8 cellular contexts compared by ENCODE assay signal in the genomic region with DNA sequence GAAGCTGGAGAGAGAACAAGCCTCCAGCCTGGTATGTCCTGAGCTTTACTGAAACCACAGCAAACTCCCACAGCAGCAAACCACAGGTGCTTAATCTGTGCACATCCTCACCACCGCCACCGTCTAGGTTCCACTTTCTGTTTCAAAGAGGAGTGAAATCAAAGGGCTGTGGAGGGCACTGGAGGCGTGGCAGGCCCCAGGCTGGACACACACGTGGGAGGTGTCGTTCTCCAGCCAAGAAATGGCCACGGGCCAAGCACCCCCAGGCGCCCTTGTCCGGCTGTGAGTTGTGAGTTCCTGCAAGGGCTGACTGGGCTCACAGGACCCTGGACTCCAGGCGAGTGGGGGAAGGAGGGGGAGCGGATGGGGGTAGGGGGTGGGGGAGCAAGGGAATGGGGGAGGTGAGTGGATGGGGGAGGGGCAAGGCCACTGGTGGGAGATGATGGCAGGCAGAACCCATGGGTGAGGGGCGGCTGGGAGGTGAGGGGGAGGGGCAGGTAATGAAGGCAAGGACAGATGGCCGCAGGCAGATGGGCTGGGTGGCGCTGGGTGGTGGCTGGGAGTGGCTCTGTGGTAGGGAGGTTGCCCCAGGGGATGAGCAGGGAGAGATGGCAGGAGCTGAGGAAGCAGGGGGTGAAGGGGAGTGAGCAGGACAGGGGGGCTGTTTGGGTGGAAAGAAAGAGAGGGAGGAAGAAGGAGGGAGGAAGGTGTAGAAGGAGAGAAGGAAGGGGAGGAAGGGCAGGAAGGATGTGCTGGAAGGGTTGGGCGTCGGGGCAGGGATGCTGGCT.
DNase-seq lines count a peak whose midpoint lies in the region; ATAC-seq and TF ChIP-seq lines count a peak whose summit lies in the region.

No MANE protein-coding gene starts in this region.

- peak; percentile 62 for ATAC-seq in GM18505 (IDR thresholded peaks at IDR 0.05; ENCODE audit: unreplicated experiment)
- ATAC-seq in GM21786 (IDR thresholded peaks at IDR 0.05; ENCODE audit: unreplicated experiment), result peak; percentile 79

- CTCF ChIA-PET in activated CD4-positive, alpha-beta memory T cell treated with anti-CD3 and anti-CD28 coated beads, Interleukin-2, amount 10 ng/mL, durations not matched to agents 7 days and 5 days (lab: Charles Lee), result interaction anchor here (0.6 to 1.0 kb wide), 4 partner anchors 9 to 27 kb away, joined by 3 to 4 read pairs (median 4); no protein-coding TSS in a partner anchor

- no peak for TF ChIP-seq POLR2A in GM18505 (IDR thresholded peaks at IDR 0.05; ENCODE audit: borderline replicate concordance, extremely low read depth, insufficient read depth, insufficient read length)

- H3K27ac Mint-ChIP-seq in activated CD4-positive, alpha-beta memory T cell treated with anti-CD3 and anti-CD28 coated beads, Interleukin-2, amount 10 ng/mL, durations not matched to agents 7 days and 5 days, result peak overlapping the region; percentile 40
- H3K27ac Mint-ChIP-seq in glutamatergic neuron (ENCODE audit: unreplicated experiment), result peak overlapping the region; percentile 92

- DNase-seq in activated CD4-positive, alpha-beta memory T cell treated with anti-CD3 and anti-CD28 coated beads, Interleukin-2, amount 10 ng/mL, durations not matched to agents 7 days and 5 days, result peak; percentile 82
- DNase-seq in glutamatergic neuron (peak; percentile 72), NCI-H1930 (lab: John Stamatoyannopoulos, UW) (no peak), SW 1271 (lab: John Stamatoyannopoulos, UW) (no peak)
- DNase-seq in stimulated activated CD4-positive, alpha-beta T cell treated with anti-CD3 and anti-CD28 coated beads, Interleukin-2, amount 100 ng/mL, for 24 hours, result peak; percentile 47 to 58

- H3K36me3 Mint-ChIP-seq in activated CD4-positive, alpha-beta memory T cell treated with anti-CD3 and anti-CD28 coated beads, Interleukin-2, amount 10 ng/mL, durations not matched to agents 7 days and 5 days (ENCODE audit: low read depth), result peaks cover 41% of the 10 kb centered on the region
- H3K36me3 Mint-ChIP-seq in glutamatergic neuron (ENCODE audit: unreplicated experiment), result no peaks in the 10 kb centered on the region

- POLR2A ChIA-PET in activated CD4-positive, alpha-beta memory T cell treated with anti-CD3 and anti-CD28 coated beads, Interleukin-2, amount 10 ng/mL, durations not matched to agents 7 days and 5 days (lab: Charles Lee), result interaction anchor here (0.9 to 1.3 kb wide), 3 partner anchors 10 to 27 kb away, joined by 4 to 11 read pairs (median 6); no protein-coding TSS in a partner anchor

- TF ChIP-seq CTCF in glutamatergic neuron (IDR thresholded peaks at IDR 0.05; ENCODE audit: partially characterized antibody, unreplicated experiment), result no peak

- no peak; the same call in 1 of the 2 replicates for TF ChIP-seq RAD21 in Ishikawa (IDR thresholded peaks at IDR 0.05; ENCODE audit: low read depth)

- H3K4me1 Mint-ChIP-seq in activated CD4-positive, alpha-beta memory T cell treated with anti-CD3 and anti-CD28 coated beads, Interleukin-2, amount 10 ng/mL, durations not matched to agents 7 days and 5 days, result peaks cover 40% of the 10 kb centered on the region
- peaks cover 29% of the 10 kb centered on the region for H3K4me1 Mint-ChIP-seq in glutamatergic neuron (ENCODE audit: low read depth, unreplicated experiment)

- no peaks in the 10 kb centered on the region for H3K27me3 Mint-ChIP-seq in activated CD4-positive, alpha-beta memory T cell treated with anti-CD3 and anti-CD28 coated beads, Interleukin-2, amount 10 ng/mL, durations not matched to agents 7 days and 5 days
- H3K27me3 Mint-ChIP-seq in glutamatergic neuron (ENCODE audit: unreplicated experiment), result peaks cover 27% of the 10 kb centered on the region

- H3K9me3 Mint-ChIP-seq in activated CD4-positive, alpha-beta memory T cell treated with anti-CD3 and anti-CD28 coated beads, Interleukin-2, amount 10 ng/mL, durations not matched to agents 7 days and 5 days, result no peaks in the 10 kb centered on the region
- H3K9me3 Mint-ChIP-seq in glutamatergic neuron (ENCODE audit: unreplicated experiment), result peaks cover 26% of the 10 kb centered on the region

- peak overlapping the region; percentile 46 for H3K4me3 Mint-ChIP-seq in activated CD4-positive, alpha-beta memory T cell treated with anti-CD3 and anti-CD28 coated beads, Interleukin-2, amount 10 ng/mL, durations not matched to agents 7 days and 5 days
- H3K4me3 Mint-ChIP-seq in glutamatergic neuron (ENCODE audit: unreplicated experiment), result peak overlapping the region; percentile 49

- TF ChIP-seq EP300 in Ishikawa (IDR thresholded peaks at IDR 0.05; ENCODE audit: borderline replicate concordance), result peak; percentile 57; the same call in 1 of the 2 replicates

TF ChIP-seq in Ishikawa, 13 proteins besides CTCF, POLR2A, EP300 and RAD21:
- TF ChIP-seq, protein P1, sequence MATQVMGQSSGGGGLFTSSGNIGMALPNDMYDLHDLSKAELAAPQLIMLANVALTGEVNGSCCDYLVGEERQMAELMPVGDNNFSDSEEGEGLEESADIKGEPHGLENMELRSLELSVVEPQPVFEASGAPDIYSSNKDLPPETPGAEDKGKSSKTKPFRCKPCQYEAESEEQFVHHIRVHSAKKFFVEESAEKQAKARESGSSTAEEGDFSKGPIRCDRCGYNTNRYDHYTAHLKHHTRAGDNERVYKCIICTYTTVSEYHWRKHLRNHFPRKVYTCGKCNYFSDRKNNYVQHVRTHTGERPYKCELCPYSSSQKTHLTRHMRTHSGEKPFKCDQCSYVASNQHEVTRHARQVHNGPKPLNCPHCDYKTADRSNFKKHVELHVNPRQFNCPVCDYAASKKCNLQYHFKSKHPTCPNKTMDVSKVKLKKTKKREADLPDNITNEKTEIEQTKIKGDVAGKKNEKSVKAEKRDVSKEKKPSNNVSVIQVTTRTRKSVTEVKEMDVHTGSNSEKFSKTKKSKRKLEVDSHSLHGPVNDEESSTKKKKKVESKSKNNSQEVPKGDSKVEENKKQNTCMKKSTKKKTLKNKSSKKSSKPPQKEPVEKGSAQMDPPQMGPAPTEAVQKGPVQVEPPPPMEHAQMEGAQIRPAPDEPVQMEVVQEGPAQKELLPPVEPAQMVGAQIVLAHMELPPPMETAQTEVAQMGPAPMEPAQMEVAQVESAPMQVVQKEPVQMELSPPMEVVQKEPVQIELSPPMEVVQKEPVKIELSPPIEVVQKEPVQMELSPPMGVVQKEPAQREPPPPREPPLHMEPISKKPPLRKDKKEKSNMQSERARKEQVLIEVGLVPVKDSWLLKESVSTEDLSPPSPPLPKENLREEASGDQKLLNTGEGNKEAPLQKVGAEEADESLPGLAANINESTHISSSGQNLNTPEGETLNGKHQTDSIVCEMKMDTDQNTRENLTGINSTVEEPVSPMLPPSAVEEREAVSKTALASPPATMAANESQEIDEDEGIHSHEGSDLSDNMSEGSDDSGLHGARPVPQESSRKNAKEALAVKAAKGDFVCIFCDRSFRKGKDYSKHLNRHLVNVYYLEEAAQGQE (IDR thresholded peaks at IDR 0.05; ENCODE audit: low read depth), result no peak
- TF ChIP-seq YY1 (IDR thresholded peaks at IDR 0.05; ENCODE audit: low read depth) (no peak), CREB1 (IDR thresholded peaks at IDR 0.05; ENCODE audit: low read depth) (no peak), FOXM1 (IDR thresholded peaks at IDR 0.05; ENCODE audit: borderline replicate concordance, low read depth) (0 out of 2 replicates have a peak, but pooled peaks have one; percentile 14), TEAD4 (IDR thresholded peaks at IDR 0.05) (peak; percentile 25; the same call in 1 of the 2 replicates), NFIC (IDR thresholded peaks at IDR 0.05) (peak; percentile 94), TCF12 (IDR thresholded peaks at IDR 0.05; ENCODE audit: low read depth) (peak; percentile 67), TAF1 (IDR thresholded peaks at IDR 0.05; ENCODE audit: low read depth) (no peak), ZBTB7A (IDR thresholded peaks at IDR 0.05; ENCODE audit: low read depth) (peak; percentile 16), EGR1 (IDR thresholded peaks at IDR 0.05) (no peak; the same call in 1 of the 2 replicates), CEBPB (IDR thresholded peaks at IDR 0.05) (no peak)
- TF ChIP-seq, protein P2, sequence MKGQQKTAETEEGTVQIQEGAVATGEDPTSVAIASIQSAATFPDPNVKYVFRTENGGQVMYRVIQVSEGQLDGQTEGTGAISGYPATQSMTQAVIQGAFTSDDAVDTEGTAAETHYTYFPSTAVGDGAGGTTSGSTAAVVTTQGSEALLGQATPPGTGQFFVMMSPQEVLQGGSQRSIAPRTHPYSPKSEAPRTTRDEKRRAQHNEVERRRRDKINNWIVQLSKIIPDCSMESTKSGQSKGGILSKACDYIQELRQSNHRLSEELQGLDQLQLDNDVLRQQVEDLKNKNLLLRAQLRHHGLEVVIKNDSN (IDR thresholded peaks at IDR 0.05), result peak; percentile 42; the same call in 1 of the 2 replicates
- TF ChIP-seq, protein P3, sequence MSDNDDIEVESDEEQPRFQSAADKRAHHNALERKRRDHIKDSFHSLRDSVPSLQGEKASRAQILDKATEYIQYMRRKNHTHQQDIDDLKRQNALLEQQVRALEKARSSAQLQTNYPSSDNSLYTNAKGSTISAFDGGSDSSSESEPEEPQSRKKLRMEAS (IDR thresholded peaks at IDR 0.05), result peak; percentile 86

Comparison
In these comparisons a context has a peak if more than half of its experiments do, and no peak if none do; other contexts are left out.
1. DNase-seq: peak in activated CD4-positive, alpha-beta memory T cell treated with anti-CD3 and anti-CD28 coated beads, Interleukin-2, amount 10 ng/mL, durations not matched to agents 7 days and 5 days (single experiment), glutamatergic neuron (single experiment) and stimulated activated CD4-positive, alpha-beta T cell treated with anti-CD3 and anti-CD28 coated beads, Interleukin-2, amount 100 ng/mL, for 24 hours (2 of 2); none in NCI-H1930 (0 of 2) and SW 1271 (0 of 2).